ENCODE assay signal across 8 cellular contexts in the genomic region with DNA sequence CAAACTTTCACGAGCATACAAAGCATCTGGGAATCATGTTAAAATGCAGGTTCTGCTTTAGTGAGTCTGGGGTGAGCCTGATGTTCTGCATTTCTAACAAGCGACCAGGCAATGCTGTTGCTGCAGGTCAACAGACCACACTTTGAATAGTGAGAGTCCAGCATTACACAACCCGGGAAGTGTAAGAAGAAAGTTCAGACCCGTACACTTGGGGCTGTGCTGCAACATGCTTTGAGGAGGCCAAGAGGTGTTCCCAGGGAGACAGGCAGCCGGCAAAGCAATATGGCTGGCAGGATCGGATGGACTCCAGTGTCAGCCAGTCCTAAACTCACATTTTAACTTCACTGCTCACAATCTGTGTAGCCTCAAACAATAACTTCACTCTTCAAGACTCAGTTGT.
"Had no signal": no experiment of that assay in that cellular context is flagged by ENCODE, and none has a peak within 500 bp of the region (broad histone marks: within the 10 kb centered on the region; RNA-seq: fewer than 3 reads in every experiment).

No MANE protein-coding gene starts in this region.

- ATAC-seq: heart left ventricle, left ventricle myocardium superior, pancreas had no signal

- DNase-seq: activated naive CD4-positive, alpha-beta T cell treated with anti-CD3 and anti-CD28 coated beads, Interleukin-2, amount 10 ng/mL, durations not matched to agents 7 days and 5 days; central memory CD4-positive, alpha-beta T cell; esophagus squamous epithelium; heart left ventricle; kidney; left ventricle myocardium superior; pancreas; stimulated activated CD4-positive, alpha-beta T cell treated with anti-CD3 and anti-CD28 coated beads, Interleukin-4, amount 100 ng/mL, for 1 hour had no signal

- H3K4me3 ChIP-seq: esophagus squamous epithelium, heart left ventricle, pancreas had no signal

- H3K27ac ChIP-seq: esophagus squamous epithelium, heart left ventricle, pancreas had no signal

- H3K36me3 ChIP-seq: esophagus squamous epithelium, heart left ventricle, pancreas had no signal

- H3K9me3 ChIP-seq: esophagus squamous epithelium, pancreas had no signal

- H3K27me3 ChIP-seq: esophagus squamous epithelium, heart left ventricle, pancreas had no signal
